Comparison of ENCODE assay signal across 20 cellular contexts in the genomic region with DNA sequence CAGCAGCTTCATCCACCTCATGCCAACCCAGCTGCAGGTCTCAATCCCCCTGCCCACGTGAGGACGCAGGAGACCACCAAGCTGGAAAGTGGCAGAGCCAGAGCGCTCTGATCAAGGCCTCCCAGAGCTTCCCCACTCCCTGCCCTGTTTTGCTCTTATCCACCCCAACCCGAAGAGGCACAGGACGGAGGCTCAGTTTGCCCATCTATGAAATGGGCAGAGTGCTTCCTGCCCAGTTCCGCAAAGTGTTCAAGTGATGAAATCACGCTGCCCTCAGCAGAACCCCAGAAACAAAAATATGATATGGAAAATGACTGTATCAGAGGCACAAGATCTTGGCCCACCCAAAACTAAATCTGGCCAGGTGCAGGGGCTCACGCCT. TPM values are rescaled to one million over a fixed set of nuclear protein-coding genes. Genes with fewer than 3 reads are reported as not detected.
DNase-seq lines count a peak whose midpoint lies in the region; ATAC-seq and TF ChIP-seq lines count a peak whose summit lies in the region.
"Had no signal": no experiment of that assay in that cellular context is flagged by ENCODE, and none has a peak within 500 bp of the region (broad histone marks: within the 10 kb centered on the region; RNA-seq: fewer than 3 reads in every experiment).

No MANE protein-coding gene starts in this region.

- H3K4me1 Mint-ChIP-seq in Caco-2 (ENCODE audit: low read depth, unreplicated experiment) (peaks cover 27% of the 10 kb centered on the region), WTC11 (peaks cover 27% of the 10 kb centered on the region)
- H3K4me1 Mint-ChIP-seq in activated T-helper 1 cell treated with anti-CD3 and anti-CD28 coated beads, Interleukin-12 subunit alpha, Interleukin-12 subunit beta, Interleukin-2, Interleukin-4 antibody, amounts not matched to agents 30 ng/mL and 10 ng/mL and 1 ng/mL, durations not matched to agents 14 hours and 24 hours and 36 hours (ENCODE audit: low read depth): peaks cover 8% of the 10 kb centered on the region

- ATAC-seq in WTC11: no peak
- no peak for ATAC-seq in GM19452 (IDR thresholded peaks at IDR 0.05; ENCODE audit: unreplicated experiment)
- ATAC-seq: CD8-positive, alpha-beta T cell; Right ventricle myocardium inferior had no signal

- TF ChIP-seq CTCF in Caco-2 (IDR thresholded peaks at IDR 0.05; ENCODE audit: insufficient read depth in 1 of 2, low read depth in 1 of 2, low read length in 1 of 2, severe bottlenecking in 1 of 2, unreplicated experiment in 1 of 2): no peak
- TF ChIP-seq CTCF in dorsolateral prefrontal cortex (IDR thresholded peaks at IDR 0.05 in 54 of 56, conservative IDR thresholded peaks at IDR 0.05 in 2 of 56; ENCODE audit: low read depth in 1 of 56, partially characterized antibody in 56 of 56): no peak
- no peak for TF ChIP-seq CTCF in stomach (IDR thresholded peaks at IDR 0.05)
- TF ChIP-seq CTCF in WTC11 (IDR thresholded peaks at IDR 0.05): no peak

- H3K27me3 Mint-ChIP-seq in Caco-2 (ENCODE audit: insufficient read depth, unreplicated experiment) (no peaks in the 10 kb centered on the region), WTC11 (ENCODE audit: low read depth) (peaks cover 8% of the 10 kb centered on the region)
- peaks cover 19% of the 10 kb centered on the region for H3K27me3 Mint-ChIP-seq in activated T-helper 1 cell treated with anti-CD3 and anti-CD28 coated beads, Interleukin-12 subunit alpha, Interleukin-12 subunit beta, Interleukin-2, Interleukin-4 antibody, amounts not matched to agents 30 ng/mL and 10 ng/mL and 1 ng/mL, durations not matched to agents 14 hours and 24 hours and 36 hours (ENCODE audit: insufficient read depth)

- intact Hi-C loops in Caco-2 (cut with micrococcal nuclease; ENCODE audit: unreplicated experiment) (no loop called here), dorsolateral prefrontal cortex (cut with DNase I) (no loop called here), stomach (cut with DNase I; ENCODE audit: low total_unique reads) (no loop called here)
- intact Hi-C loops in activated T-helper 1 cell treated with anti-CD3 and anti-CD28 coated beads, Interleukin-12 subunit alpha, Interleukin-12 subunit beta, Interleukin-2, Interleukin-4 antibody, amounts not matched to agents 30 ng/mL and 10 ng/mL and 1 ng/mL, durations not matched to agents 14 hours and 24 hours and 36 hours (cut with micrococcal nuclease): loop anchor here (2.0 kb wide), 1 partner anchor 15 kb away; no protein-coding TSS in a partner anchor

- H3K9me3 ChIP-seq in Caco-2 (no peaks in the 10 kb centered on the region), stomach (no peaks in the 10 kb centered on the region)
- H3K9me3 ChIP-seq: BLaER1 treated with 17β-estradiol and CSF1 and Interleukin-3, amounts not matched to agents 10 nM and 100 nM had no signal

- no peak for TF ChIP-seq EP300 in stomach (IDR thresholded peaks at IDR 0.05)

- H3K9me3 Mint-ChIP-seq in Caco-2 (ENCODE audit: unreplicated experiment) (no peaks in the 10 kb centered on the region), WTC11 (no peaks in the 10 kb centered on the region)
- H3K9me3 Mint-ChIP-seq in activated T-helper 1 cell treated with anti-CD3 and anti-CD28 coated beads, Interleukin-12 subunit alpha, Interleukin-12 subunit beta, Interleukin-2, Interleukin-4 antibody, amounts not matched to agents 30 ng/mL and 10 ng/mL and 1 ng/mL, durations not matched to agents 14 hours and 24 hours and 36 hours: no peaks in the 10 kb centered on the region
- H3K9me3 Mint-ChIP-seq: CD8-positive, alpha-beta T cell had no signal

- H3K27ac ChIP-seq in dorsolateral prefrontal cortex (peak overlapping the region in 38 of 59 donors; percentile 44 to 100 (median 98)), stomach (peak overlapping the region; percentile 89 to 100 (median 99))
- H3K27ac ChIP-seq: BLaER1 treated with 17β-estradiol and CSF1 and Interleukin-3, amounts not matched to agents 10 nM and 100 nM had no signal

- CTCF ChIA-PET in Caco-2 (lab: Charles Lee) (interaction anchor here (1.5 to 5.7 kb wide), 2 partner anchors 20 to 35 kb away, joined by 3 to 22 read pairs; no protein-coding TSS in a partner anchor), WTC11 (lab: Charles Lee) (interaction anchor here (0.7 to 20.7 kb wide), 2 partner anchors 20 to 26 kb away, joined by 3 to 728 read pairs; no protein-coding TSS in a partner anchor)

- H3K27ac Mint-ChIP-seq in Caco-2 (ENCODE audit: unreplicated experiment) (peak overlapping the region; percentile 89), WTC11 (no peak overlapping the region)
- peak overlapping the region; percentile 18 for H3K27ac Mint-ChIP-seq in activated T-helper 1 cell treated with anti-CD3 and anti-CD28 coated beads, Interleukin-12 subunit alpha, Interleukin-12 subunit beta, Interleukin-2, Interleukin-4 antibody, amounts not matched to agents 30 ng/mL and 10 ng/mL and 1 ng/mL, durations not matched to agents 14 hours and 24 hours and 36 hours
- H3K27ac Mint-ChIP-seq: CD8-positive, alpha-beta T cell had no signal

- POLR2A ChIA-PET in Caco-2 (lab: Charles Lee) (no interaction called here), WTC11 (lab: Charles Lee) (no interaction called here)

- 91 to 93% (median 93%) methylated on average over 8 of the region's 8 CpGs for WGBS in stomach, 5 donors

- H3K4me3 Mint-ChIP-seq in Caco-2 (ENCODE audit: unreplicated experiment) (no peak overlapping the region), WTC11 (no peak overlapping the region)
- no peak overlapping the region for H3K4me3 Mint-ChIP-seq in activated T-helper 1 cell treated with anti-CD3 and anti-CD28 coated beads, Interleukin-12 subunit alpha, Interleukin-12 subunit beta, Interleukin-2, Interleukin-4 antibody, amounts not matched to agents 30 ng/mL and 10 ng/mL and 1 ng/mL, durations not matched to agents 14 hours and 24 hours and 36 hours
- H3K4me3 Mint-ChIP-seq: CD8-positive, alpha-beta T cell had no signal

- H3K4me3 ChIP-seq in Caco-2 (ENCODE audit: low read depth, low read length): no peak overlapping the region
- no peak overlapping the region for H3K4me3 ChIP-seq in dorsolateral prefrontal cortex
- no peak overlapping the region for H3K4me3 ChIP-seq in stomach
- H3K4me3 ChIP-seq: BLaER1 treated with 17β-estradiol and CSF1 and Interleukin-3, amounts not matched to agents 10 nM and 100 nM had no signal

- H3K4me1 ChIP-seq in Caco-2 (peaks cover 56% of the 10 kb centered on the region), stomach (peaks cover 36 to 52% (median 46%) of the 10 kb centered on the region in 4 donors)

- peaks cover 8% of the 10 kb centered on the region for H3K36me3 ChIP-seq in Caco-2 (ENCODE audit: control insufficient read depth, insufficient read depth, low read length)
- peaks cover 8 to 23% (median 16%) of the 10 kb centered on the region in 4 donors for H3K36me3 ChIP-seq in stomach
- H3K36me3 ChIP-seq: BLaER1 treated with 17β-estradiol and CSF1 and Interleukin-3, amounts not matched to agents 10 nM and 100 nM had no signal

- no TSS peak for BruUV-seq in Caco-2 (replicated peaks; lab: Mats Ljungman, UMichigan)

- no peak for TF ChIP-seq POLR2A in stomach (IDR thresholded peaks at IDR 0.05)

- DNase-seq in Caco-2: no peak
- DNase-seq in activated T-helper 1 cell treated with anti-CD3 and anti-CD28 coated beads, Interleukin-12 subunit alpha, Interleukin-12 subunit beta, Interleukin-2, Interleukin-4 antibody, amounts not matched to agents 30 ng/mL and 10 ng/mL and 1 ng/mL, durations not matched to agents 14 hours and 24 hours and 36 hours (ENCODE audit: low spot score): no peak
- no peak for DNase-seq in dorsolateral prefrontal cortex
- DNase-seq in stomach: no peak
- no peak for DNase-seq in WTC11 (ENCODE audit: low spot score)
- no peak for DNase-seq in NCI-H2227 treated with DMSO at 0.1 percent for 48 hours (lab: John Stamatoyannopoulos, UW)
- DNase-seq: CD8-positive, alpha-beta T cell; DMS79; H7; KBM-7; NCI-H1105; NCI-H2081 treated with DMSO at 0.1 percent for 48 hours; NCI-H510A treated with DMSO at 0.1 percent for 48 hours; NCI-H774 had no signal

- H3K36me3 Mint-ChIP-seq in Caco-2 (ENCODE audit: insufficient read depth, unreplicated experiment) (peaks cover 76% of the 10 kb centered on the region), WTC11 (no peaks in the 10 kb centered on the region)
- no peaks in the 10 kb centered on the region for H3K36me3 Mint-ChIP-seq in activated T-helper 1 cell treated with anti-CD3 and anti-CD28 coated beads, Interleukin-12 subunit alpha, Interleukin-12 subunit beta, Interleukin-2, Interleukin-4 antibody, amounts not matched to agents 30 ng/mL and 10 ng/mL and 1 ng/mL, durations not matched to agents 14 hours and 24 hours and 36 hours (ENCODE audit: low read depth)
- H3K36me3 Mint-ChIP-seq: CD8-positive, alpha-beta T cell had no signal

- H3K27me3 ChIP-seq in Caco-2 (replicated peaks; ENCODE audit: control insufficient read depth, insufficient read depth, low read length) (no peaks in the 10 kb centered on the region), dorsolateral prefrontal cortex (no peaks in the 10 kb centered on the region), stomach (no peaks in the 10 kb centered on the region)

RNA-seq across cellular contexts. Expression of gene LGALS2, which starts 7.9 kb away (rescaled TPM):
- total RNA-seq in Caco-2 (2022): 33.2 and 35.2 TPM in 2 replicates
- not detected in 2 replicates for total RNA-seq in activated T-helper 1 cell treated with anti-CD3 and anti-CD28 coated beads, Interleukin-12 subunit alpha, Interleukin-12 subunit beta, Interleukin-2, Interleukin-4 antibody, amounts not matched to agents 30 ng/mL and 10 ng/mL and 1 ng/mL, durations not matched to agents 14 hours and 24 hours and 36 hours
- 1 to 10 TPM in 3 of 120 experiments, not detected in 117; 1.4 to 2.5 (median 1.5) TPM for total RNA-seq in dorsolateral prefrontal cortex
- total RNA-seq in stomach: 1 to 10 TPM in 1 of 5 donors, not detected in 4; 4.2 TPM
- polyA plus RNA-seq in stomach: 1 to 10 TPM; 4.1 to 7.1 (median 5.0) TPM
- total RNA-seq in WTC11 (2021): 0.33 TPM in 1 of 3 replicates, not detected in the others
- total RNA-seq: A673; CD8-positive, alpha-beta T cell; H7; SK-MEL-5 had no signal

RNA-seq across cellular contexts. Expression of gene CDC42EP1, which starts 11.7 kb away (rescaled TPM):
- total RNA-seq in Caco-2 (2022) (75.0 and 76.1 TPM in 2 replicates), dorsolateral prefrontal cortex (100 to 1,000 TPM in 9 of 120 experiments, 10 to 100 TPM in 111; 12.4 to 203 (median 48.3) TPM), stomach (100 to 1,000 TPM in 2 of 5 donors, 10 to 100 TPM in 3; 28.6 to 195 (median 66.3) TPM), WTC11 (2021) (9.6 to 12.7 TPM (median 10.4 TPM) in 3 replicates)
- 1.1 and 1.5 TPM in 2 replicates for total RNA-seq in activated T-helper 1 cell treated with anti-CD3 and anti-CD28 coated beads, Interleukin-12 subunit alpha, Interleukin-12 subunit beta, Interleukin-2, Interleukin-4 antibody, amounts not matched to agents 30 ng/mL and 10 ng/mL and 1 ng/mL, durations not matched to agents 14 hours and 24 hours and 36 hours
- polyA plus RNA-seq in stomach: 100 to 1,000 TPM in 1 of 3 donors, 10 to 100 TPM in 2; 70.2 to 112 (median 90.1) TPM
- total RNA-seq: CD8-positive, alpha-beta T cell; OCI-LY7 had no signal

RNA-seq across cellular contexts. Expression of gene GGA1, which starts 36.7 kb away (rescaled TPM):
- total RNA-seq in Caco-2 (2022) (65.7 and 72.8 TPM in 2 replicates), dorsolateral prefrontal cortex (10 to 100 TPM; 45.6 to 94.6 (median 65.5) TPM), stomach (10 to 100 TPM; 39.5 to 87.9 (median 55.6) TPM), WTC11 (2021) (59.5 to 66.3 TPM (median 61.6 TPM) in 3 replicates)
- 70.8 and 78.9 TPM in 2 replicates for total RNA-seq in activated T-helper 1 cell treated with anti-CD3 and anti-CD28 coated beads, Interleukin-12 subunit alpha, Interleukin-12 subunit beta, Interleukin-2, Interleukin-4 antibody, amounts not matched to agents 30 ng/mL and 10 ng/mL and 1 ng/mL, durations not matched to agents 14 hours and 24 hours and 36 hours
- polyA plus RNA-seq in stomach: 10 to 100 TPM; 30.3 to 43.6 (median 34.1) TPM

RNA-seq across cellular contexts. Expression of gene CARD10, which starts 52.8 kb away (rescaled TPM):
- total RNA-seq in Caco-2 (2022) (26.5 and 31.7 TPM in 2 replicates), dorsolateral prefrontal cortex (1 to 10 TPM; 1.0 to 7.3 (median 2.8) TPM), stomach (100 to 1,000 TPM in 1 of 5 donors, 10 to 100 TPM in 2, 1 to 10 TPM in 2; 5.5 to 120 (median 28.4) TPM), WTC11 (2021) (14.6 to 17.5 TPM (median 16.0 TPM) in 3 replicates)
- not detected in 2 replicates for total RNA-seq in activated T-helper 1 cell treated with anti-CD3 and anti-CD28 coated beads, Interleukin-12 subunit alpha, Interleukin-12 subunit beta, Interleukin-2, Interleukin-4 antibody, amounts not matched to agents 30 ng/mL and 10 ng/mL and 1 ng/mL, durations not matched to agents 14 hours and 24 hours and 36 hours
- 10 to 100 TPM; 11.3 to 17.8 (median 13.6) TPM for polyA plus RNA-seq in stomach
